In the genomic region with DNA sequence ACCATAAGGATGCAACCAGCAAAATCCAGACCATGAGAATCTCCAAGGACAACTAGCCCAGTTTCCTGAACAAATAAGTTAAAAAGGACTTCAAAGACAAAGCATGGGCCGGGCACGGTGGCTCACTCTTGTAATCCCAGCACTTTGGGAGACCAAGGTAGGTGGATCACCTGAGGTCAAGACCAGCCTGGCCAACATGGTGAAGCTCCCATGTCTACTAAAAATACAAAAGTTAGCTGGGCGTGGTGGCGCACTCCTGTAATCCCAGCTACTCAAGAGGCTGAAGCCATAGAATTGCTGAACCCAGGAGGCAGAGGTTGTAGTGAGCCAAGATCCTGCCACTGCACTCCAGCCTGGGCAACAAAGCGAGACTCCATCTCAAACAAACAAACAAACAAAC, we compare ENCODE assay signal across 10 cellular contexts. TPM values are rescaled to one million over a fixed set of nuclear protein-coding genes. Genes with fewer than 3 reads are reported as not detected.
A peak's percentile ranks its signal among the peaks of the same experiment; 100 is the strongest.
DNase-seq lines count a peak whose midpoint lies in the region; ATAC-seq, FAIRE-seq and TF ChIP-seq lines count a peak whose summit lies in the region.
"Not testable (repeated sequence)": the region's sequence is repeated elsewhere in the genome, so short reads cannot be mapped to it uniquely, and the experiment has no call there.
"Had no signal": no experiment of that assay in that cellular context is flagged by ENCODE, and none has a peak within 500 bp of the region (broad histone marks: within the 10 kb centered on the region; RNA-seq: fewer than 3 reads in every experiment).

No MANE protein-coding gene starts in this region.

- H3K4me3 ChIP-seq in HepG2 (replicated peaks in 1 of 3; ENCODE audit: insufficient read depth in 1 of 3, low read depth in 2 of 3, low read length in 3 of 3); testis: not testable (repeated sequence)

- intact Hi-C loops in CD14-positive monocyte (cut with micrococcal nuclease), result loop anchor here in 1 of 2 donors (2.0 kb wide), 1 partner anchor 13 kb away; no protein-coding TSS in a partner anchor
- intact Hi-C loops in cardiac septum (cut with DNase I); HepG2 (cut with micrococcal nuclease; ENCODE audit: unreplicated experiment); posterior cingulate gyrus (cut with DNase I); testis (cut with DNase I; ENCODE audit: low total_unique reads): not testable (repeated sequence)

- TF ChIP-seq RAD21 in HepG2 (CRISPR knock-in tag; IDR thresholded peaks at IDR 0.05), result not testable (repeated sequence)

- not testable (repeated sequence) for H3K27me3 ChIP-seq in HepG2 (ENCODE audit: control insufficient read depth in 1 of 2, insufficient read depth in 2 of 2, low read length in 2 of 2); testis

- H3K9me3 ChIP-seq in HepG2 (ENCODE audit: low read length); testis: not testable (repeated sequence)

- H3K79me2 ChIP-seq in HepG2 (ENCODE audit: insufficient read depth, low read length), result peaks cover 58% of the 10 kb centered on the region

- CTCF ChIA-PET in activated CD4-positive, alpha-beta T cell treated with anti-CD3 and anti-CD28 coated beads, Interleukin-2, amount 10 ng/mL, durations not matched to agents 7 days and 5 days (lab: Charles Lee), result interaction anchor here (0.7 to 1.6 kb wide), 5 partner anchors 10 to 69 kb away, joined by 3 to 4 read pairs (median 3); no protein-coding TSS in a partner anchor
- CTCF ChIA-PET in HepG2 (lab: Yijun Ruan, JAX; ENCODE audit: low intra/inter-chr PET ratio, low total read pairs), result not testable (repeated sequence)

- TF ChIP-seq CTCF in CD14-positive monocyte (IDR thresholded peaks at IDR 0.05); chondrocyte (IDR thresholded peaks at IDR 0.05); HepG2 (CRISPR knock-in tag; IDR thresholded peaks at IDR 0.05); testis (IDR thresholded peaks at IDR 0.05): not testable (repeated sequence)

- peaks cover 38 to 82% of the 10 kb centered on the region in 2 experiments for H3K36me3 ChIP-seq in HepG2 (replicated peaks in 1 of 2; ENCODE audit: control insufficient read depth in 1 of 2, insufficient read depth in 2 of 2, low read length in 2 of 2)
- not testable (repeated sequence) for H3K36me3 ChIP-seq in testis (ENCODE audit: low read depth, missing control alignments)

- in situ Hi-C loops in HepG2 (cut with HindIII; ENCODE audit: extremely low pct_ligation_motif_present, low pct_unique_long_range_greater_than_20kb), result not testable (repeated sequence)

- H3K4me2 ChIP-seq in HepG2 (ENCODE audit: low read depth, low read length), result not testable (repeated sequence)

- peaks cover 40 to 42% of the 10 kb centered on the region in 2 donors for H3K36me3 Mint-ChIP-seq in CD14-positive monocyte
- H3K36me3 Mint-ChIP-seq in activated CD4-positive, alpha-beta T cell treated with anti-CD3 and anti-CD28 coated beads, Interleukin-2, amount 10 ng/mL, durations not matched to agents 7 days and 5 days (ENCODE audit: low read depth), result peaks cover 25% of the 10 kb centered on the region
- peaks cover 22% of the 10 kb centered on the region for H3K36me3 Mint-ChIP-seq in chondrocyte (ENCODE audit: low read depth)

- H3K4me3 Mint-ChIP-seq in CD14-positive monocyte; activated CD4-positive, alpha-beta T cell treated with anti-CD3 and anti-CD28 coated beads, Interleukin-2, amount 10 ng/mL, durations not matched to agents 7 days and 5 days; chondrocyte (ENCODE audit: unreplicated experiment): not testable (repeated sequence)

- H3K4me1 ChIP-seq in HepG2 (ENCODE audit: insufficient read depth, low read length), result peaks cover 25% of the 10 kb centered on the region
- H3K4me1 ChIP-seq in testis, result not testable (repeated sequence)

- not testable (repeated sequence) for H2AFZ ChIP-seq in HepG2 (ENCODE audit: low read length)

- not testable (repeated sequence) for TF ChIP-seq POLR2A in HepG2 (IDR thresholded peaks at IDR 0.05; ENCODE audit: insufficient read depth in 1 of 2, low read depth in 2 of 2, low read length in 2 of 2); testis (IDR thresholded peaks at IDR 0.05)

- not testable (repeated sequence) for ATAC-seq in HepG2

- FAIRE-seq in HepG2 (lab: Jason Lieb, UNC), result not testable (repeated sequence)

- WGBS in HepG2 (ENCODE audit: low lambda C conversion rate), result 93% methylated on average over 5 of the region's 5 CpGs
- whole genome bisulfite sequencing in testis, 2 donors, result 92 to 97% methylated on average over 5 of the region's 5 CpGs

- not testable (repeated sequence) for H3K27ac Mint-ChIP-seq in CD14-positive monocyte; activated CD4-positive, alpha-beta T cell treated with anti-CD3 and anti-CD28 coated beads, Interleukin-2, amount 10 ng/mL, durations not matched to agents 7 days and 5 days; chondrocyte (ENCODE audit: unreplicated experiment)

- not testable (repeated sequence) for H3K9ac ChIP-seq in HepG2 (ENCODE audit: insufficient read depth, low read depth, low read length)

- DNase-seq in CD14-positive monocyte (ENCODE audit: low spot score) (peak; percentile 47), chondrocyte (ENCODE audit: low spot score) (peak; percentile 96), cardiac septum (ENCODE audit: low spot score) (peak; percentile 75), posterior cingulate gyrus (peak in 8 of 10 donors; percentile 7 to 88 (median 22)), testis (peak; percentile 14)
- DNase-seq in activated CD4-positive, alpha-beta T cell treated with anti-CD3 and anti-CD28 coated beads, Interleukin-2, amount 10 ng/mL, durations not matched to agents 7 days and 5 days, result peak; percentile 7
- DNase-seq in activated naive CD4-positive, alpha-beta T cell treated with Interleukin-2 at 50 U/mL for 16 hours, result peak; percentile 1
- DNase-seq in HepG2 (ENCODE audit: low spot score), result not testable (repeated sequence)

- H3K9me3 Mint-ChIP-seq in CD14-positive monocyte; activated CD4-positive, alpha-beta T cell treated with anti-CD3 and anti-CD28 coated beads, Interleukin-2, amount 10 ng/mL, durations not matched to agents 7 days and 5 days; chondrocyte (ENCODE audit: low read depth): not testable (repeated sequence)

- POLR2A ChIA-PET in activated CD4-positive, alpha-beta T cell treated with anti-CD3 and anti-CD28 coated beads, Interleukin-2, amount 10 ng/mL, durations not matched to agents 7 days and 5 days (lab: Charles Lee), result not testable (repeated sequence)
- POLR2A ChIA-PET in HepG2 (lab: Yijun Ruan, JAX), result interaction anchor here (1.0 kb wide), 1 partner anchor 8 kb away, joined by 4 read pairs; no protein-coding TSS in a partner anchor

- H3K27me3 Mint-ChIP-seq in CD14-positive monocyte (ENCODE audit: low read depth in 3 of 3); activated CD4-positive, alpha-beta T cell treated with anti-CD3 and anti-CD28 coated beads, Interleukin-2, amount 10 ng/mL, durations not matched to agents 7 days and 5 days; chondrocyte (ENCODE audit: low read depth): not testable (repeated sequence)

- H3K27ac ChIP-seq in HepG2 (ENCODE audit: extremely low read length, insufficient read depth, low read length); testis: not testable (repeated sequence)

- H4K20me1 ChIP-seq in HepG2 (ENCODE audit: insufficient read depth, low read length), result peaks cover 26% of the 10 kb centered on the region; the same call in 1 of the 2 replicates

- H3K4me1 Mint-ChIP-seq in CD14-positive monocyte; activated CD4-positive, alpha-beta T cell treated with anti-CD3 and anti-CD28 coated beads, Interleukin-2, amount 10 ng/mL, durations not matched to agents 7 days and 5 days; chondrocyte (ENCODE audit: low read depth): not testable (repeated sequence)

- not testable (repeated sequence) for BruUV-seq in HepG2 (replicated peaks; lab: Mats Ljungman, UMichigan)

- TF ChIP-seq EP300 in HepG2 (IDR thresholded peaks at IDR 0.05; ENCODE audit: low read depth in 2 of 2, low read length in 2 of 2); HepG2 (CRISPR knock-in tag; IDR thresholded peaks at IDR 0.05; ENCODE audit: borderline replicate concordance): not testable (repeated sequence)

RNA-seq across cellular contexts. Expression of a gene that starts 22.6 kb away (rescaled TPM):
- 1 to 10 TPM; 2.6 to 4.3 TPM for polyA plus RNA-seq in CD14-positive monocyte
- 1 to 10 TPM; 6.7 to 7.7 TPM for total RNA-seq in activated CD4-positive, alpha-beta T cell treated with anti-CD3 and anti-CD28 coated beads, Interleukin-2, amount 10 ng/mL, durations not matched to agents 7 days and 5 days
- total RNA-seq in chondrocyte, result 52.1 to 67.7 TPM (median 58.9 TPM) in 3 replicates
- 12.6 TPM for total RNA-seq in cardiac septum
- 35.6 and 36.2 TPM in 2 replicates for total RNA-seq in HepG2 (2016; rRNA removed; fragmentation: Illumina TruSeq; extraction: Trizol)
- total RNA-seq in HepG2 (2016; cell fraction: cytosol; rRNA removed; fragmentation: Illumina TruSeq; extraction: Trizol; ENCODE audit: low read depth), result 2.8 and 3.7 TPM in 2 replicates
- total RNA-seq in HepG2 (2016; cell fraction: insoluble cytoplasmic fraction; rRNA removed; fragmentation: Illumina TruSeq; extraction: Trizol), result 33.6 and 35.9 TPM in 2 replicates
- 12.7 and 15.7 TPM in 2 replicates for total RNA-seq in HepG2 (2016; cell fraction: membrane; rRNA removed; fragmentation: Illumina TruSeq; extraction: Trizol)
- total RNA-seq in HepG2 (2016; cell fraction: nucleus; rRNA removed; fragmentation: Illumina TruSeq; extraction: Trizol), result 43.1 and 51.6 TPM in 2 replicates
- polyA plus RNA-seq in HepG2 (2011; rRNA removed), result 30.3 and 38.8 TPM in 2 replicates
- polyA plus RNA-seq in HepG2 (2011; cell fraction: cytosol; rRNA removed), result 13.9 and 24.8 TPM in 2 replicates
- 44.1 and 66.8 TPM in 2 replicates for polyA plus RNA-seq in HepG2 (2011; cell fraction: nucleus; rRNA removed)
- 24.2 and 34.4 TPM in 2 replicates for polyA plus RNA-seq in HepG2 (2012)
- 3.5 and 3.8 TPM in 2 replicates for polyA plus RNA-seq in HepG2 (2016; cell fraction: cytosol; fragmentation: Illumina TruSeq; extraction: Trizol; ENCODE audit: low read depth)
- 24.0 and 26.6 TPM in 2 replicates for polyA plus RNA-seq in HepG2 (2016; cell fraction: insoluble cytoplasmic fraction; fragmentation: Illumina TruSeq; extraction: Trizol; ENCODE audit: low read depth)
- 12.4 and 14.6 TPM in 2 replicates for polyA plus RNA-seq in HepG2 (2016; cell fraction: membrane; fragmentation: Illumina TruSeq; extraction: Trizol; ENCODE audit: low read depth)
- polyA plus RNA-seq in HepG2 (2016; cell fraction: nucleus; fragmentation: Illumina TruSeq; extraction: Trizol; ENCODE audit: insufficient read depth, low read depth), result 54.4 and 54.5 TPM in 2 replicates
- polyA minus RNA-seq in HepG2 (2011; rRNA and poly(A)+ RNA removed; ENCODE audit: low replicate concordance), result 29.8 and 35.9 TPM in 2 replicates
- 20.5 and 26.0 TPM in 2 replicates for polyA minus RNA-seq in HepG2 (2011; cell fraction: cytosol; rRNA and poly(A)+ RNA removed)
- polyA minus RNA-seq in HepG2 (2011; cell fraction: nucleus; rRNA and poly(A)+ RNA removed), result 98.8 and 162 TPM in 2 replicates
- 100 to 1,000 TPM in 1 of 2 donors, 10 to 100 TPM in 1; 75.6 to 109 TPM for total RNA-seq in testis
- 93.9 TPM for polyA plus RNA-seq in testis (ENCODE audit: insufficient read depth, low read depth, low replicate concordance)

RNA-seq across cellular contexts. Expression of a gene that starts 30.8 kb away (rescaled TPM):
- not detected for polyA plus RNA-seq in CD14-positive monocyte
- total RNA-seq in activated CD4-positive, alpha-beta T cell treated with anti-CD3 and anti-CD28 coated beads, Interleukin-2, amount 10 ng/mL, durations not matched to agents 7 days and 5 days, result 1,000 to 10,000 TPM; 2,316 to 2,477 TPM
- 1,438 to 1,620 TPM (median 1,579 TPM) in 3 replicates for total RNA-seq in chondrocyte
- total RNA-seq in cardiac septum, result 6,195 TPM
- total RNA-seq in HepG2 (2016; rRNA removed; fragmentation: Illumina TruSeq; extraction: Trizol), result 859 and 11,018 TPM in 2 replicates
- total RNA-seq in HepG2 (2016; cell fraction: cytosol; rRNA removed; fragmentation: Illumina TruSeq; extraction: Trizol; ENCODE audit: low read depth), result 16,281 and 17,236 TPM in 2 replicates
- total RNA-seq in HepG2 (2016; cell fraction: insoluble cytoplasmic fraction; rRNA removed; fragmentation: Illumina TruSeq; extraction: Trizol), result 1,309 and 10,613 TPM in 2 replicates
- total RNA-seq in HepG2 (2016; cell fraction: membrane; rRNA removed; fragmentation: Illumina TruSeq; extraction: Trizol), result 2,848 and 3,475 TPM in 2 replicates
- 52,466 and 64,417 TPM in 2 replicates for total RNA-seq in HepG2 (2016; cell fraction: nucleus; rRNA removed; fragmentation: Illumina TruSeq; extraction: Trizol)
- under 0.01 TPM in 2 replicates for polyA plus RNA-seq in HepG2 (2011; rRNA removed)
- under 0.01 TPM in 2 replicates for polyA plus RNA-seq in HepG2 (2011; cell fraction: cytosol; rRNA removed)
- under 0.01 TPM in 2 replicates for polyA plus RNA-seq in HepG2 (2011; cell fraction: nucleus; rRNA removed)
- 59.2 and 78.2 TPM in 2 replicates for polyA plus RNA-seq in HepG2 (2012)
- 27.3 and 44.4 TPM in 2 replicates for polyA plus RNA-seq in HepG2 (2016; cell fraction: cytosol; fragmentation: Illumina TruSeq; extraction: Trizol; ENCODE audit: low read depth)
- polyA plus RNA-seq in HepG2 (2016; cell fraction: insoluble cytoplasmic fraction; fragmentation: Illumina TruSeq; extraction: Trizol; ENCODE audit: low read depth), result not detected in 2 replicates
- not detected in 2 replicates for polyA plus RNA-seq in HepG2 (2016; cell fraction: membrane; fragmentation: Illumina TruSeq; extraction: Trizol; ENCODE audit: low read depth)
- 32.8 TPM in 1 of 2 replicates, not detected in the other for polyA plus RNA-seq in HepG2 (2016; cell fraction: nucleus; fragmentation: Illumina TruSeq; extraction: Trizol; ENCODE audit: insufficient read depth, low read depth)
- 12,820 and 15,604 TPM in 2 replicates for polyA minus RNA-seq in HepG2 (2011; rRNA and poly(A)+ RNA removed; ENCODE audit: low replicate concordance)
- polyA minus RNA-seq in HepG2 (2011; cell fraction: cytosol; rRNA and poly(A)+ RNA removed), result 90,102 and 105,040 TPM in 2 replicates
- 42,574 and 58,030 TPM in 2 replicates for polyA minus RNA-seq in HepG2 (2011; cell fraction: nucleus; rRNA and poly(A)+ RNA removed)
- under 1 TPM; under 0.01 TPM for total RNA-seq in testis
- polyA plus RNA-seq in testis (ENCODE audit: insufficient read depth, low read depth, low replicate concordance), result 18.9 TPM
- polyA plus RNA-seq: BJ; CD8-positive, alpha-beta memory T cell had no signal

Comparison
In these comparisons a context has a peak if more than half of its experiments do, and no peak if none do; other contexts are left out.
1. RNA of a gene that starts 30.8 kb away (total RNA-seq): 859 to 64,417 TPM in HepG2, 6,195 TPM in cardiac septum (single experiment), 2,316 to 2,477 TPM in activated CD4-positive, alpha-beta T cell treated with anti-CD3 and anti-CD28 coated beads, Interleukin-2, amount 10 ng/mL, durations not matched to agents 7 days and 5 days and 1,438 to 1,620 TPM in chondrocyte; under 0.01 TPM in testis; every median in the first group is over 100 times any median in the second.